ENCODE assay signal across 1 cellular context in genomic region chr6:100506651-100507050, GRCh38.
TF ChIP-seq lines count a peak whose summit lies in the region.

No MANE protein-coding gene starts in this region.

TF ChIP-seq in K562, 482 proteins besides CTCF, POLR2A, EP300 and RAD21 (continued from another document):
- TF ChIP-seq CTCFL (IDR thresholded peaks at IDR 0.05; ENCODE audit: borderline replicate concordance, insufficient read depth, low read depth, low read length, poor library complexity, severe bottlenecking): no peak
- no peak for TF ChIP-seq TAF1 (IDR thresholded peaks at IDR 0.05; ENCODE audit: control insufficient read depth, extremely low read depth, insufficient read depth, low read length, severe bottlenecking)
- no peak for TF ChIP-seq RBM17 (IDR thresholded peaks at IDR 0.05; ENCODE audit: borderline replicate concordance, low read depth, low read length)
- TF ChIP-seq ZNF143 (CRISPR knock-in tag; IDR thresholded peaks at IDR 0.05): no peak
- no peak for TF ChIP-seq ZNF124 (CRISPR knock-in tag; IDR thresholded peaks at IDR 0.05)
- TF ChIP-seq CGGBP1 (CRISPR knock-in tag; IDR thresholded peaks at IDR 0.05): no peak
- TF ChIP-seq HMGN3 (IDR thresholded peaks at IDR 0.05; ENCODE audit: borderline replicate concordance, extremely low read depth, insufficient read length, low read depth, low read length): no peak
- no peak for TF ChIP-seq RBM15 (IDR thresholded peaks at IDR 0.05; ENCODE audit: insufficient read depth, low read length)
- TF ChIP-seq NCOA4 (IDR thresholded peaks at IDR 0.05; ENCODE audit: partially characterized antibody): no peak
- no peak for TF ChIP-seq KLF16 (IDR thresholded peaks at IDR 0.05)
- TF ChIP-seq ZNF263 (CRISPR knock-in tag; IDR thresholded peaks at IDR 0.05; ENCODE audit: borderline replicate concordance): no peak
- no peak for TF ChIP-seq LCOR (CRISPR knock-in tag; IDR thresholded peaks at IDR 0.05)
